21 cellular contexts compared by ENCODE assay signal in genomic region chr19:57231686-57232085, GRCh38. TPM values are rescaled to one million over a fixed set of nuclear protein-coding genes. Genes with fewer than 3 reads are reported as not detected.
DNase-seq lines count a peak whose midpoint lies in the region; ATAC-seq and TF ChIP-seq lines count a peak whose summit lies in the region.
"Had no signal": no experiment of that assay in that cellular context is flagged by ENCODE, and none has a peak within 500 bp of the region (broad histone marks: within the 10 kb centered on the region; RNA-seq: fewer than 3 reads in every experiment).

No MANE protein-coding gene starts in this region.

- H3K27me3 ChIP-seq in BLaER1 (peaks cover 43% of the 10 kb centered on the region), HUES64 (ENCODE audit: insufficient read depth, low read length) (peaks cover 6% of the 10 kb centered on the region; the same call in 1 of the 2 replicates), endodermal cell (ENCODE audit: control insufficient read depth, insufficient read depth, low read length, poor library complexity, severe bottlenecking) (no peaks in the 10 kb centered on the region), stomach (no peaks in the 10 kb centered on the region)
- H3K27me3 ChIP-seq: BE2C had no signal

- no peaks in the 10 kb centered on the region for H3K36me3 ChIP-seq in BLaER1
- no peaks in the 10 kb centered on the region for H3K36me3 ChIP-seq in HUES64 (ENCODE audit: insufficient read depth, low read length)
- H3K36me3 ChIP-seq in endodermal cell (ENCODE audit: control insufficient read depth, insufficient read depth, low read length) = no peaks in the 10 kb centered on the region
- H3K36me3 ChIP-seq in stomach = no peaks in the 10 kb centered on the region
- H3K36me3 ChIP-seq: BE2C had no signal

- TF ChIP-seq POLR2A in stomach (IDR thresholded peaks at IDR 0.05) = no peak

- H3K27ac ChIP-seq in BLaER1 = no peak overlapping the region
- no peak overlapping the region for H3K27ac ChIP-seq in HUES64 (ENCODE audit: low read depth, low read length)
- H3K27ac ChIP-seq in endodermal cell (ENCODE audit: low read depth, low read length) = no peak overlapping the region
- H3K27ac ChIP-seq in stomach = no peak overlapping the region
- H3K27ac ChIP-seq: KMS-11 had no signal

- peaks cover 87% of the 10 kb centered on the region for H4K20me1 ChIP-seq in BLaER1

- no peaks in the 10 kb centered on the region for H3K36me3 Mint-ChIP-seq in endodermal cell (ENCODE audit: low read depth)
- H3K36me3 Mint-ChIP-seq: CD8-positive, alpha-beta T cell had no signal

- H3K27me3 Mint-ChIP-seq in endodermal cell (ENCODE audit: insufficient read depth) = peaks cover 10% of the 10 kb centered on the region

- no peak overlapping the region for H3K4me3 Mint-ChIP-seq in endodermal cell
- H3K4me3 Mint-ChIP-seq: CD8-positive, alpha-beta T cell had no signal

- H3K9me3 ChIP-seq in BLaER1 (peaks cover 5% of the 10 kb centered on the region; the same call in 1 of the 2 replicates), HUES64 (ENCODE audit: insufficient read depth, low read depth, low read length) (no peaks in the 10 kb centered on the region), endodermal cell (ENCODE audit: control insufficient read depth, low read length) (no peaks in the 10 kb centered on the region), stomach (peaks cover 0 to 13% (median 0%) of the 10 kb centered on the region in 4 donors)
- H3K9me3 ChIP-seq: BE2C had no signal

- no peak overlapping the region for H3K27ac Mint-ChIP-seq in endodermal cell
- H3K27ac Mint-ChIP-seq: CD8-positive, alpha-beta T cell had no signal

- H3K4me1 ChIP-seq in BLaER1 = peaks cover 38% of the 10 kb centered on the region
- 0 out of 2 replicates have a peak, but pooled peaks cover 2% of the 10 kb centered on the region for H3K4me1 ChIP-seq in HUES64 (ENCODE audit: insufficient read depth, low read length)
- H3K4me1 ChIP-seq in endodermal cell (ENCODE audit: control insufficient read depth, insufficient read depth, low read length) = no peaks in the 10 kb centered on the region
- no peaks in the 10 kb centered on the region for H3K4me1 ChIP-seq in stomach
- H3K4me1 ChIP-seq: BE2C had no signal

- H3K9ac ChIP-seq in BLaER1 (no peak overlapping the region), HUES64 (ENCODE audit: low read depth, low read length) (peak overlapping the region; percentile 36; the same call in 1 of the 2 replicates), endodermal cell (ENCODE audit: extremely low read depth, low read length, poor library complexity, severe bottlenecking) (no peak overlapping the region)
- H3K9ac ChIP-seq: KMS-11 had no signal

- no peak for ATAC-seq in HG02623 (IDR thresholded peaks at IDR 0.05; ENCODE audit: unreplicated experiment)
- ATAC-seq: CD8-positive, alpha-beta T cell; HCT116; Panc1 had no signal

- no peak for TF ChIP-seq EP300 in stomach (IDR thresholded peaks at IDR 0.05)

- DNase-seq in endodermal cell = peak; percentile 30
- peak; percentile 21 for DNase-seq in iPS-NIHi11 (ENCODE audit: low spot score)
- no peak for DNase-seq in activated CD8-positive, alpha-beta memory T cell treated with anti-CD3 and anti-CD28 coated beads, Interleukin-2, amount 50 U/mL, for 48 hours
- no peak for DNase-seq in stomach
- DNase-seq in NCI-H2171 (lab: John Stamatoyannopoulos, UW) = no peak
- DNase-seq: 8988T, BE2C, DND-41, GF-D8, NCI-H146, NCI-H2081, NCI-H510A, NCI-H82 had no signal

- no peaks in the 10 kb centered on the region for H3K9me3 Mint-ChIP-seq in endodermal cell
- H3K9me3 Mint-ChIP-seq: CD8-positive, alpha-beta T cell had no signal

- intact Hi-C loops in stomach (cut with DNase I; ENCODE audit: low total_unique reads) = no loop called here

- H3K4me1 Mint-ChIP-seq in endodermal cell = no peaks in the 10 kb centered on the region

- H3K4me3 ChIP-seq in BLaER1 = no peak overlapping the region
- peak overlapping the region; percentile 40 for H3K4me3 ChIP-seq in HUES64 (ENCODE audit: low read length)
- no peak overlapping the region for H3K4me3 ChIP-seq in endodermal cell (ENCODE audit: low read length)
- H3K4me3 ChIP-seq in stomach = no peak overlapping the region

- WGBS in HUES64 = 57% methylated on average over 8 of the region's 9 CpGs
- 62 to 94% methylated on average over 2 to 9 of the region's 9 CpGs for WGBS in endodermal cell (ENCODE audit: insufficient coverage in 1 of 2, insufficient read length in 1 of 2), 2 experiments
- WGBS in stomach, 5 donors = 66 to 77% (median 70%) methylated on average over 9 of the region's 9 CpGs

- TF ChIP-seq CTCF in endodermal cell (conservative IDR thresholded peaks at IDR 0.05) (no peak), stomach (IDR thresholded peaks at IDR 0.05) (no peak)

- H3K4me2 ChIP-seq in BLaER1 = peak overlapping the region; percentile 84
- H3K4me2 ChIP-seq: KMS-11 had no signal

RNA-seq across cellular contexts. Expression of gene AURKC, which starts 0.9 kb away (rescaled TPM):
- polyA plus RNA-seq in HUES64 (2013, experiment 1 of 2) = 1.7 TPM
- polyA plus RNA-seq in HUES64 (2013, experiment 2 of 2) = 1.3 TPM
- 1 to 10 TPM; 1.3 to 1.7 TPM for total RNA-seq in endodermal cell
- 0.93 TPM for polyA plus RNA-seq in endodermal cell (2013, experiment 1 of 2)
- polyA plus RNA-seq in endodermal cell (2013, experiment 2 of 2) = 1.3 TPM
- total RNA-seq in stomach = 1 to 10 TPM in 1 of 5 donors, under 1 TPM in 1, not detected in 3; 0.72 to 1.3 TPM
- 1 to 10 TPM in 2 of 3 donors, not detected in 1; 1.0 to 1.2 TPM for polyA plus RNA-seq in stomach
- total RNA-seq: SK-MEL-5 had no signal

RNA-seq across cellular contexts. Expression of gene ZNF805, which starts 8.7 kb away (rescaled TPM):
- polyA plus RNA-seq in HUES64 (2013, experiment 1 of 2) = 3.7 TPM
- 3.7 TPM for polyA plus RNA-seq in HUES64 (2013, experiment 2 of 2)
- 10 to 100 TPM; 16.6 to 21.1 TPM for total RNA-seq in endodermal cell
- polyA plus RNA-seq in endodermal cell (2013, experiment 1 of 2) = 5.0 TPM
- polyA plus RNA-seq in endodermal cell (2013, experiment 2 of 2) = 5.4 TPM
- total RNA-seq in stomach = 10 to 100 TPM in 1 of 5 donors, 1 to 10 TPM in 4; 1.2 to 37.6 (median 8.1) TPM
- under 1 TPM; 0.46 to 0.81 (median 0.53) TPM for polyA plus RNA-seq in stomach

RNA-seq across cellular contexts. Expression of gene ZNF264, which starts 40.4 kb away (rescaled TPM):
- 4.4 TPM for polyA plus RNA-seq in HUES64 (2013, experiment 1 of 2)
- polyA plus RNA-seq in HUES64 (2013, experiment 2 of 2) = 5.2 TPM
- total RNA-seq in endodermal cell (10 to 100 TPM; 29.8 to 38.4 TPM), stomach (10 to 100 TPM in 4 of 5 donors, 1 to 10 TPM in 1; 8.2 to 53.0 (median 41.0) TPM)
- 9.2 TPM for polyA plus RNA-seq in endodermal cell (2013, experiment 1 of 2)
- polyA plus RNA-seq in endodermal cell (2013, experiment 2 of 2) = 8.3 TPM
- 10 to 100 TPM in 1 of 3 donors, 1 to 10 TPM in 2; 3.2 to 26.0 (median 4.6) TPM for polyA plus RNA-seq in stomach

RNA-seq across cellular contexts. Expression of gene ZNF460, which starts 48.6 kb away (rescaled TPM):
- 5.3 TPM for polyA plus RNA-seq in HUES64 (2013, experiment 1 of 2)
- polyA plus RNA-seq in HUES64 (2013, experiment 2 of 2) = 5.9 TPM
- total RNA-seq in endodermal cell (10 to 100 TPM; 63.9 to 64.0 TPM), stomach (100 to 1,000 TPM in 1 of 5 donors, 10 to 100 TPM in 4; 46.5 to 140 (median 56.7) TPM)
- 5.8 TPM for polyA plus RNA-seq in endodermal cell (2013, experiment 1 of 2)
- 7.2 TPM for polyA plus RNA-seq in endodermal cell (2013, experiment 2 of 2)
- under 1 TPM; 0.25 to 0.75 (median 0.31) TPM for polyA plus RNA-seq in stomach

Comparison
In these comparisons a context has a peak if more than half of its experiments do, and no peak if none do; other contexts are left out.
1. DNase-seq: peak in endodermal cell (single experiment) and iPS-NIHi11 (single experiment); none in activated CD8-positive, alpha-beta memory T cell treated with anti-CD3 and anti-CD28 coated beads, Interleukin-2, amount 50 U/mL, for 48 hours (single experiment), stomach (single experiment) and NCI-H2171 (single experiment).